Comparison of ENCODE assay signal across 1 cellular context in genomic region chr1:1058921-1059493, GRCh38.
TF ChIP-seq lines count a peak whose summit lies in the region.

No MANE protein-coding gene starts in this region.

TF ChIP-seq in H1, 55 proteins besides CTCF, POLR2A, EP300 and RAD21:
- TF ChIP-seq PHF8 (conservative IDR thresholded peaks at IDR 0.05; ENCODE audit: low read depth, low read length) (no peak), EGR1 (IDR thresholded peaks at IDR 0.05; ENCODE audit: borderline replicate concordance, low read depth, low read length) (no peak), CREB1 (IDR thresholded peaks at IDR 0.05) (no peak), NRF1 (IDR thresholded peaks at IDR 0.05; ENCODE audit: low read depth, low read length) (no peak), SP4 (IDR thresholded peaks at IDR 0.05; ENCODE audit: low read length) (no peak), E2F6 (IDR thresholded peaks at IDR 0.05) (no peak), GTF2F1 (IDR thresholded peaks at IDR 0.05; ENCODE audit: borderline replicate concordance, low read depth, low read length) (no peak), RBBP5 (IDR thresholded peaks at IDR 0.05; ENCODE audit: borderline replicate concordance, low read depth, low read length) (0 out of 2 replicates have a peak, but pooled peaks have one; percentile 38), MAFK (IDR thresholded peaks at IDR 0.05; ENCODE audit: low read depth, low read length) (no peak), SUZ12 (IDR thresholded peaks at IDR 0.05; ENCODE audit: low read length) (peak; percentile 28; the same call in 1 of the 2 replicates), SIX5 (IDR thresholded peaks at IDR 0.05; ENCODE audit: low read depth, low read length) (no peak), KDM4A (IDR thresholded peaks at IDR 0.05; ENCODE audit: low read depth, low read length, severe bottlenecking) (peak; percentile 50)
